Comparison of ENCODE assay signal across 8 cellular contexts in the genomic region with DNA sequence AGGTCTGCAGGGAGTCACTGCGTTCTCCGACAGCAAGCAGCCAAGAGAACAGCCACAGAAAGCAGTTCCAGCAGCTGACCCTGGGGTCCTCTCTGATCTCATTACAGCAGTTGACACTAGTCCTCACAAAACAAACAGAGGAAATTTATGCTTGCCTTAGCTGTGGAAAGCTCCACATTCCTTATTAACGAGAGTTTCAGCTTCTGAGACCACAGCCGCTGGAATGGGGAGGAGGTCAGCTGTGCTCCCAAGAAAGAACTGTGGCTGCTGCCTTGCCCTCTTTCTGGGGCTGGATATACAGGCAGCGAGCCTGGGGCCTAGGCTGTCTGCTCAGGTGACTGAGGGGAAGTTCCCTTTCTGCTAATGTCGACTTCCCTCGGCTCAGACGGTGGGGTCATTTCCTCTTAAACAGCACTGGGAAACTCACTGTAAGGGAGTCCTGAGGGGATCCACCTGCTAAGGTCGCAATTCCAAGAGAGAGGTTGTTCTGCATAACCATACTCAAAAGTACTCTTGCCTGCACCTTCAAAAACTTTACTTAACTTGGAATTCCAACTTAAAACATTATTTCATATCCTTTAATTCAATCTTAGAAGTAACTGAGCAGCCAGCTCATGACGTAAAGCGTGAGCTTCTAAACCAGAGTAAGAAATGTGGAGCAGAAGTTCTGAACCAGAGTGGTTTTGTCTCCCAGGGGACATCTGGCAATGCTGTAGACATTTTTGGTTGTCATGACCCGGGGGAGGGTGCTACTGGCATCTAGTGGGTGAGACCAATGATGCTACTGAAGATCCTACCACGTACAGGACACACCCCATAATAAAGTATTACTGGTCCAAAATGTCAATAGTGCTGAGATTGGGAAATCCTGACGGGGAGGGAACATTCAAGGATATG.
DNase-seq lines count a peak whose midpoint lies in the region; ATAC-seq and TF ChIP-seq lines count a peak whose summit lies in the region.

No MANE protein-coding gene starts in this region.

- no peak overlapping the region for H2BK20ac ChIP-seq in H9 (ENCODE audit: low read depth, low read length, poor library complexity, severe bottlenecking)

- H3K79me1 ChIP-seq in H9 (ENCODE audit: insufficient read depth, low read depth, low read length, poor library complexity, severe bottlenecking), result no peaks in the 10 kb centered on the region

- H3K4me1 ChIP-seq in H9 (ENCODE audit: insufficient read depth, low read length) (peaks cover 6% of the 10 kb centered on the region; the same call in 1 of the 2 replicates), psoas muscle (peaks cover 48% of the 10 kb centered on the region)

- H3K27me3 Mint-ChIP-seq in H9 (ENCODE audit: low read depth), result no peaks in the 10 kb centered on the region

- H2AK5ac ChIP-seq in H9 (ENCODE audit: insufficient read length, low read length), result no peak overlapping the region

- H2BK15ac ChIP-seq in H9 (ENCODE audit: low read depth, low read length), result no peak overlapping the region

- H4K91ac ChIP-seq in H9 (ENCODE audit: insufficient read length, low read depth, low read length), result no peak overlapping the region

- H4K20me1 ChIP-seq in H9 (ENCODE audit: control insufficient read depth, insufficient read depth, insufficient read length), result no peaks in the 10 kb centered on the region

- no peak overlapping the region for H3K27ac ChIP-seq in H9 (ENCODE audit: insufficient read length, low read depth, low read length)
- peak overlapping the region; percentile 96 for H3K27ac ChIP-seq in psoas muscle

- H3K9me3 ChIP-seq in H9 (ENCODE audit: control insufficient read depth, low read depth, low read length) (no peaks in the 10 kb centered on the region), psoas muscle (no peaks in the 10 kb centered on the region)

- peaks cover 0 to 2% of the 10 kb centered on the region in 2 experiments; a peak in 3 of 4 replicates for H3K4me1 Mint-ChIP-seq in H9

- peak; percentile 49 for DNase-seq in H9
- DNase-seq in NOMO-1 treated with dmso at 0.1 percent for 144 hours (lab: John Stamatoyannopoulos, UW; ENCODE audit: unreplicated experiment), result peak; percentile 48
- peak; percentile 16 to 68 for DNase-seq in dermis microvascular lymphatic vessel endothelial cell (ENCODE audit: low read depth in 2 of 2)
- DNase-seq in psoas muscle, result no peak
- no peak for DNase-seq in A172 (ENCODE audit: low spot score)
- DNase-seq in NCI-H1436 (lab: John Stamatoyannopoulos, UW), result no peak

- no peaks in the 10 kb centered on the region for H3K36me3 ChIP-seq in psoas muscle (ENCODE audit: insufficient read depth in 1 of 2, low read depth in 1 of 2)

- H4K5ac ChIP-seq in H9 (ENCODE audit: insufficient read length, low read depth, low read length), result no peak overlapping the region

- TF ChIP-seq CTCF in H9 (conservative IDR thresholded peaks at IDR 0.05) (no peak), psoas muscle (IDR thresholded peaks at IDR 0.05) (no peak)

- H3K4me2 ChIP-seq in H9 (ENCODE audit: insufficient read depth, insufficient read length, low read length), result no peak overlapping the region

- no peaks in the 10 kb centered on the region for H3K23me2 ChIP-seq in H9 (ENCODE audit: insufficient read length, low read depth, low read length, poor library complexity, severe bottlenecking)

- no peak overlapping the region for H2BK120ac ChIP-seq in H9 (ENCODE audit: low read depth, low read length, poor library complexity, severe bottlenecking)

- H3K18ac ChIP-seq in H9 (ENCODE audit: insufficient read length, low read depth, low read length), result peak overlapping the region; percentile 45

- H4K8ac ChIP-seq in H9 (replicated peaks; ENCODE audit: insufficient read length, low read depth, low read length), result no peak overlapping the region

- no peak overlapping the region for H2BK12ac ChIP-seq in H9 (ENCODE audit: insufficient read length, low read depth, low read length)

- no peak overlapping the region for H3K4me3 ChIP-seq in psoas muscle

- no peaks in the 10 kb centered on the region for H3K79me2 ChIP-seq in H9 (ENCODE audit: insufficient read depth, low read length)

- H3K9ac ChIP-seq in H9 (ENCODE audit: extremely low read depth, insufficient read length, low read length), result no peak overlapping the region

- no peaks in the 10 kb centered on the region for H3K36me3 Mint-ChIP-seq in H9 (ENCODE audit: insufficient read depth in 1 of 3, low read depth in 3 of 3)

- H3K4me3 Mint-ChIP-seq in H9, result no peak overlapping the region

- H3K56ac ChIP-seq in H9 (ENCODE audit: insufficient read length, low read depth, low read length), result no peak overlapping the region

- peak overlapping the region in 1 of 3 experiments; percentile 60; a peak in 3 of 7 replicates for H3K27ac Mint-ChIP-seq in H9

- no peak overlapping the region for H2BK5ac ChIP-seq in H9 (ENCODE audit: insufficient read length, low read length)

- peak; percentile 77 for ATAC-seq in GM18511 (IDR thresholded peaks at IDR 0.05; ENCODE audit: unreplicated experiment)
- no peak for ATAC-seq in psoas muscle
- ATAC-seq in GM21717 (IDR thresholded peaks at IDR 0.05; ENCODE audit: unreplicated experiment), result no peak

- H3K27me3 ChIP-seq in H9 (ENCODE audit: insufficient read depth, low read length) (no peaks in the 10 kb centered on the region), psoas muscle (ENCODE audit: insufficient read depth in 3 of 3, low read length in 2 of 3) (no peaks in the 10 kb centered on the region)

- H3K9me3 Mint-ChIP-seq in H9, result no peaks in the 10 kb centered on the region

- intact Hi-C loops in psoas muscle (cut with DNase I), result loop anchor here in 1 of 2 donors (10.0 kb wide), 2 partner anchors 242 to 258 kb away; no protein-coding TSS in a partner anchor

- no peak overlapping the region for H3K23ac ChIP-seq in H9 (ENCODE audit: insufficient read length, low read depth, low read length)

- no peak overlapping the region for H3T11ph ChIP-seq in H9 (ENCODE audit: low read length)

- H3K4ac ChIP-seq in H9 (ENCODE audit: low read depth, low read length), result no peak overlapping the region

- no peak overlapping the region for H3K14ac ChIP-seq in H9 (ENCODE audit: insufficient read depth, low read length)

- no peak overlapping the region for H2AFZ ChIP-seq in H9 (ENCODE audit: low read length)

- WGBS in H9 (ENCODE audit: extremely low coverage, insufficient read length, low lambda C conversion rate), result no CpG with 5 or more reads among the region's 14 CpGs
- 51 to 69% (median 54%) methylated on average over 14 of the region's 14 CpGs for WGBS in psoas muscle, 3 donors

Comparison
In these comparisons a context has a peak if more than half of its experiments do, and no peak if none do; other contexts are left out.
1. DNase-seq: peak in H9 (single experiment), NOMO-1 treated with dmso at 0.1 percent for 144 hours (single experiment) and dermis microvascular lymphatic vessel endothelial cell (2 of 2); none in psoas muscle (0 of 2), A172 (single experiment) and NCI-H1436 (single experiment).